26 cellular contexts compared by ENCODE assay signal in genomic region chr5:98664736-98665135, GRCh38.
"Had no signal": no experiment of that assay in that cellular context is flagged by ENCODE, and none has a peak within 500 bp of the region (broad histone marks: within the 10 kb centered on the region; RNA-seq: fewer than 3 reads in every experiment).

No MANE protein-coding gene starts in this region.

- H3K4me1 Mint-ChIP-seq: activated CD4-positive, alpha-beta memory T cell treated with anti-CD3 and anti-CD28 coated beads, Interleukin-2, amount 10 ng/mL, durations not matched to agents 7 days and 5 days; activated CD4-positive, alpha-beta T cell treated with anti-CD3 and anti-CD28 coated beads, Interleukin-2, amount 10 ng/mL, durations not matched to agents 7 days and 5 days; activated naive CD4-positive, alpha-beta T cell treated with anti-CD3 and anti-CD28 coated beads, Interleukin-2, amount 10 ng/mL, durations not matched to agents 7 days and 5 days; activated naive CD8-positive, alpha-beta T cell treated with anti-CD3 and anti-CD28 coated beads, Interleukin-2, amount 10 ng/mL, durations not matched to agents 7 days and 5 days had no signal

- H3K27ac ChIP-seq: body of pancreas, epithelial cell of prostate, esophagus squamous epithelium, gastroesophageal sphincter had no signal

- ATAC-seq: activated naive CD4-positive, alpha-beta T cell treated with anti-CD3 and anti-CD28 coated beads, Interleukin-2, amount 50 U/mL, for 72 hours; activated T-cell treated with anti-CD3 and anti-CD28 coated beads, Interleukin-2, amount 50 U/mL, for 72 hours; body of pancreas; gastroesophageal sphincter had no signal

- H3K36me3 ChIP-seq: esophagus squamous epithelium, gastroesophageal sphincter had no signal

- H3K4me3 Mint-ChIP-seq: activated CD4-positive, alpha-beta memory T cell treated with anti-CD3 and anti-CD28 coated beads, Interleukin-2, amount 10 ng/mL, durations not matched to agents 7 days and 5 days; activated CD4-positive, alpha-beta T cell treated with anti-CD3 and anti-CD28 coated beads, Interleukin-2, amount 10 ng/mL, durations not matched to agents 7 days and 5 days; activated naive CD4-positive, alpha-beta T cell treated with anti-CD3 and anti-CD28 coated beads, Interleukin-2, amount 10 ng/mL, durations not matched to agents 7 days and 5 days; activated naive CD8-positive, alpha-beta T cell treated with anti-CD3 and anti-CD28 coated beads, Interleukin-2, amount 10 ng/mL, durations not matched to agents 7 days and 5 days; activated T-cell treated with anti-CD3 and anti-CD28 coated beads, Interleukin-2, amount 50 U/mL, for 24 hours; activated T-cell treated with anti-CD3 and anti-CD28 coated beads, Interleukin-2, amount 50 U/mL, for 72 hours had no signal

- H3K4me1 ChIP-seq: body of pancreas, esophagus squamous epithelium, gastroesophageal sphincter had no signal

- H3K9me3 Mint-ChIP-seq: activated CD4-positive, alpha-beta T cell treated with anti-CD3 and anti-CD28 coated beads, Interleukin-2, amount 10 ng/mL, durations not matched to agents 7 days and 5 days; activated naive CD8-positive, alpha-beta T cell treated with anti-CD3 and anti-CD28 coated beads, Interleukin-2, amount 10 ng/mL, durations not matched to agents 7 days and 5 days had no signal

- H3K9me3 ChIP-seq: body of pancreas, gastroesophageal sphincter had no signal

- H3K4me3 ChIP-seq: body of pancreas, esophagus squamous epithelium, gastroesophageal sphincter had no signal

- H3K27ac Mint-ChIP-seq: activated CD4-positive, alpha-beta memory T cell treated with anti-CD3 and anti-CD28 coated beads, Interleukin-2, amount 10 ng/mL, durations not matched to agents 7 days and 5 days; activated CD4-positive, alpha-beta T cell treated with anti-CD3 and anti-CD28 coated beads, Interleukin-2, amount 10 ng/mL, durations not matched to agents 7 days and 5 days; activated naive CD4-positive, alpha-beta T cell treated with anti-CD3 and anti-CD28 coated beads, Interleukin-2, amount 10 ng/mL, durations not matched to agents 7 days and 5 days; activated naive CD4-positive, alpha-beta T cell treated with anti-CD3 and anti-CD28 coated beads, Interleukin-2, amount 50 U/mL, for 72 hours; activated naive CD8-positive, alpha-beta T cell treated with anti-CD3 and anti-CD28 coated beads, Interleukin-2, amount 10 ng/mL, durations not matched to agents 7 days and 5 days; activated T-cell treated with anti-CD3 and anti-CD28 coated beads, Interleukin-2, amount 50 U/mL, for 24 hours; activated T-cell treated with anti-CD3 and anti-CD28 coated beads, Interleukin-2, amount 50 U/mL, for 72 hours had no signal

- DNase-seq: activated CD4-positive, alpha-beta memory T cell treated with anti-CD3 and anti-CD28 coated beads, Interleukin-2, amount 10 ng/mL, durations not matched to agents 7 days and 5 days; activated CD4-positive, alpha-beta T cell treated with anti-CD3 and anti-CD28 coated beads for 1 hour; activated CD4-positive, alpha-beta T cell treated with anti-CD3 and anti-CD28 coated beads for 4 hours; activated CD4-positive, alpha-beta T cell treated with anti-CD3 and anti-CD28 coated beads, Interleukin-2, amount 10 ng/mL, durations not matched to agents 7 days and 5 days; activated CD4-positive, alpha-beta T cell treated with anti-CD3 and anti-CD28 coated beads, Interleukin-2, amount 50 U/mL, for 4 hours; activated CD8-positive, alpha-beta memory T cell treated with anti-CD3 and anti-CD28 coated beads, Interleukin-2, amount 50 U/mL, for 48 hours; activated gamma-delta T cell; activated naive CD4-positive, alpha-beta T cell; activated naive CD4-positive, alpha-beta T cell treated with anti-CD3 and anti-CD28 coated beads, Interleukin-2, amount 10 ng/mL, durations not matched to agents 7 days and 5 days; activated naive CD8-positive, alpha-beta T cell treated with anti-CD3 and anti-CD28 coated beads, Interleukin-2, amount 10 ng/mL, durations not matched to agents 7 days and 5 days; activated T-cell treated with anti-CD3 and anti-CD28 coated beads for 4 hours; activated T-cell treated with anti-CD3 and anti-CD28 coated beads, Interleukin-2, amount 50 U/mL, for 24 hours; activated T-cell treated with anti-CD3 and anti-CD28 coated beads, Interleukin-2, amount 50 U/mL, for 72 hours; anterior cingulate cortex; body of pancreas; caudate nucleus; cortex of kidney; dermis blood vessel endothelial cell; effector CD4-positive, alpha-beta T cell; esophagus squamous epithelium; foreskin melanocyte; head of caudate nucleus; T-helper 2 cell had no signal

- H3K36me3 Mint-ChIP-seq: activated naive CD4-positive, alpha-beta T cell treated with anti-CD3 and anti-CD28 coated beads, Interleukin-2, amount 10 ng/mL, durations not matched to agents 7 days and 5 days; activated naive CD8-positive, alpha-beta T cell treated with anti-CD3 and anti-CD28 coated beads, Interleukin-2, amount 10 ng/mL, durations not matched to agents 7 days and 5 days had no signal

- H3K27me3 Mint-ChIP-seq: activated CD4-positive, alpha-beta memory T cell treated with anti-CD3 and anti-CD28 coated beads, Interleukin-2, amount 10 ng/mL, durations not matched to agents 7 days and 5 days; activated CD4-positive, alpha-beta T cell treated with anti-CD3 and anti-CD28 coated beads, Interleukin-2, amount 10 ng/mL, durations not matched to agents 7 days and 5 days; activated naive CD4-positive, alpha-beta T cell treated with anti-CD3 and anti-CD28 coated beads, Interleukin-2, amount 10 ng/mL, durations not matched to agents 7 days and 5 days; activated naive CD8-positive, alpha-beta T cell treated with anti-CD3 and anti-CD28 coated beads, Interleukin-2, amount 10 ng/mL, durations not matched to agents 7 days and 5 days had no signal

- H3K27me3 ChIP-seq: body of pancreas, esophagus squamous epithelium, gastroesophageal sphincter had no signal
